16 cellular contexts compared by ENCODE assay signal in the genomic region with DNA sequence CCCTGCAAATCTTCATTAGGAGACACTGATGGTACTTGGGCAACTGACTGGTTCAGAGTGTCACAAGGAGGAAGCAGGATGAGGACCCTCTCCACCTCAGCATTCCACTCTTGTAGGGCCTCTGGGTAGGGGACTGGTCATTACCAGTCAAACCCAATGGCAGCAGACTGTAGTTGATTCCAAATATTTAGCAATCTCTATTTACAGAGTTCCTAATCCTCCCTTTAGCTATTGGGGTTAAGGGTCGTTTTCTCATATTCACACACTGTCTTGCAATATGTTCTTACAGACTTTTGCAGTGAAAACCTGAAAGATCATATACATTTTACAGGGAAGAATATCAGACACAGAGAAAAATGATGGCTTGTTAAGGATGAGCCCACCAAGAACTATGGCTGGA.
"Had no signal": no experiment of that assay in that cellular context is flagged by ENCODE, and none has a peak within 500 bp of the region (broad histone marks: within the 10 kb centered on the region; RNA-seq: fewer than 3 reads in every experiment).

No MANE protein-coding gene starts in this region.

- H3K36me3 Mint-ChIP-seq: activated naive CD4-positive, alpha-beta T cell treated with anti-CD3 and anti-CD28 coated beads, Interleukin-2, amount 50 U/mL, for 24 hours; natural killer cell; stimulated activated naive B cell treated with anti-CD40 and anti-IgM and Interleukin-4, amounts not matched to agents 10 μg/mL and 1 μg/mL and 100 μg/mL, for 72 hours had no signal

- ATAC-seq: natural killer cell had no signal

- DNase-seq: activated CD4-positive, alpha-beta T cell treated with anti-CD3 and anti-CD28 coated beads, Interleukin-2, amount 50 U/mL, for 4 hours; activated effector memory CD4-positive, alpha-beta T cell treated with anti-CD3 and anti-CD28 coated beads, Interleukin-2, amount 50 U/mL, for 16 hours; activated T-cell treated with anti-CD3 and anti-CD28 coated beads, Interleukin-2, amount 50 U/mL, for 72 hours; effector CD8-positive, alpha-beta T cell; natural killer cell; spleen; stimulated activated CD4-positive, alpha-beta T cell treated with anti-CD3 and anti-CD28 coated beads, Interleukin-4, amount 100 ng/mL, for 4 hours; stimulated activated naive B cell treated with anti-CD40 and anti-IgM and Interleukin-4, amounts not matched to agents 10 μg/mL and 1 μg/mL and 100 μg/mL, for 72 hours; thyroid gland had no signal

- H3K27ac ChIP-seq: ascending aorta, breast epithelium, esophagus muscularis mucosa, neutrophil, spleen, thyroid gland had no signal

- H3K27me3 ChIP-seq: ascending aorta, breast epithelium, esophagus muscularis mucosa, neutrophil, spleen, thyroid gland had no signal

- H3K9me3 ChIP-seq: ascending aorta, breast epithelium, esophagus muscularis mucosa, neutrophil, spleen, thyroid gland had no signal

- H3K4me3 ChIP-seq: ascending aorta, breast epithelium, esophagus muscularis mucosa, spleen, thyroid gland had no signal

- H3K36me3 ChIP-seq: ascending aorta, breast epithelium, esophagus muscularis mucosa, neutrophil, spleen, thyroid gland had no signal

- H3K27me3 Mint-ChIP-seq: dendritic cell treated with granulocyte-macrophage colony-stimulating factor and Interleukin-4, amounts not matched to agents 40 ng/mL and 50 ng/mL, for 4 days; stimulated activated naive B cell treated with anti-CD40 and anti-IgM and Interleukin-4, amounts not matched to agents 10 μg/mL and 1 μg/mL and 100 μg/mL, for 72 hours had no signal

- H3K27ac Mint-ChIP-seq: activated naive CD4-positive, alpha-beta T cell treated with anti-CD3 and anti-CD28 coated beads, Interleukin-2, amount 50 U/mL, for 24 hours; activated T-cell treated with anti-CD3 and anti-CD28 coated beads, Interleukin-2, amount 50 U/mL, for 72 hours; dendritic cell treated with granulocyte-macrophage colony-stimulating factor and Interleukin-4, amounts not matched to agents 40 ng/mL and 50 ng/mL, for 4 days; natural killer cell; stimulated activated naive B cell treated with anti-CD40 and anti-IgM and Interleukin-4, amounts not matched to agents 10 μg/mL and 1 μg/mL and 100 μg/mL, for 72 hours; T-helper 2 cell treated with Interferon-gamma antibody and Interleukin-4, amounts not matched to agents 5 μg/mL and 100 μg/mL, for 36 hours had no signal

- H3K4me3 Mint-ChIP-seq: activated naive CD4-positive, alpha-beta T cell treated with anti-CD3 and anti-CD28 coated beads, Interleukin-2, amount 50 U/mL, for 24 hours; activated T-cell treated with anti-CD3 and anti-CD28 coated beads, Interleukin-2, amount 50 U/mL, for 72 hours; dendritic cell treated with granulocyte-macrophage colony-stimulating factor and Interleukin-4, amounts not matched to agents 40 ng/mL and 50 ng/mL, for 4 days; natural killer cell; stimulated activated naive B cell treated with anti-CD40 and anti-IgM and Interleukin-4, amounts not matched to agents 10 μg/mL and 1 μg/mL and 100 μg/mL, for 72 hours; T-helper 2 cell treated with Interferon-gamma antibody and Interleukin-4, amounts not matched to agents 5 μg/mL and 100 μg/mL, for 36 hours had no signal

- H3K4me1 Mint-ChIP-seq: activated naive CD4-positive, alpha-beta T cell treated with anti-CD3 and anti-CD28 coated beads, Interleukin-2, amount 50 U/mL, for 24 hours; natural killer cell; stimulated activated naive B cell treated with anti-CD40 and anti-IgM and Interleukin-4, amounts not matched to agents 10 μg/mL and 1 μg/mL and 100 μg/mL, for 72 hours had no signal

- H3K4me1 ChIP-seq: ascending aorta, breast epithelium, esophagus muscularis mucosa, spleen, thyroid gland had no signal

- H3K9me3 Mint-ChIP-seq: activated naive CD4-positive, alpha-beta T cell treated with anti-CD3 and anti-CD28 coated beads, Interleukin-2, amount 50 U/mL, for 24 hours; activated T-cell treated with anti-CD3 and anti-CD28 coated beads, Interleukin-2, amount 50 U/mL, for 72 hours; dendritic cell treated with granulocyte-macrophage colony-stimulating factor and Interleukin-4, amounts not matched to agents 40 ng/mL and 50 ng/mL, for 4 days; stimulated activated naive B cell treated with anti-CD40 and anti-IgM and Interleukin-4, amounts not matched to agents 10 μg/mL and 1 μg/mL and 100 μg/mL, for 72 hours; T-helper 2 cell treated with Interferon-gamma antibody and Interleukin-4, amounts not matched to agents 5 μg/mL and 100 μg/mL, for 36 hours had no signal
